ENCODE assay signal across 25 cellular contexts in genomic region chr5:7668627-7669026, GRCh38.
"Had no signal": no experiment of that assay in that cellular context is flagged by ENCODE, and none has a peak within 500 bp of the region (broad histone marks: within the 10 kb centered on the region; RNA-seq: fewer than 3 reads in every experiment).

No MANE protein-coding gene starts in this region.

- ATAC-seq: mucosa of descending colon; naive thymus-derived CD4-positive, alpha-beta T cell; natural killer cell treated with Interleukin-12 subunit alpha and Interleukin-12 subunit beta and Interleukin-15 and Interleukin-18, amount 100 ng/mL, for 72 hours; right cardiac atrium; sciatic nerve; stimulated activated naive B cell treated with anti-CD40 and anti-IgM and Interleukin-4, amounts not matched to agents 10 μg/mL and 1 μg/mL and 100 μg/mL, for 72 hours; stimulated activated naive CD8-positive, alpha-beta T cell treated with anti-CD3 and anti-CD28 coated beads, Interleukin-15, Interleukin-2, amounts not matched to agents 100 U/mL and 50 U/mL, for 24 hours; upper lobe of right lung had no signal

- H3K4me3 ChIP-seq: left ventricle myocardium inferior, lung, mucosa of descending colon, ovary, stomach, suprapubic skin, thoracic aorta, tibial artery, upper lobe of right lung had no signal

- H3K4me3 Mint-ChIP-seq: memory B cell; naive thymus-derived CD4-positive, alpha-beta T cell; natural killer cell treated with Interleukin-12 subunit alpha and Interleukin-12 subunit beta and Interleukin-15 and Interleukin-18, amount 100 ng/mL, for 72 hours; stimulated activated naive B cell treated with anti-CD40 and anti-IgM and Interleukin-4, amounts not matched to agents 10 μg/mL and 1 μg/mL and 100 μg/mL, for 72 hours had no signal

- H3K4me1 Mint-ChIP-seq: memory B cell; stimulated activated naive B cell treated with anti-CD40 and anti-IgM and Interleukin-4, amounts not matched to agents 10 μg/mL and 1 μg/mL and 100 μg/mL, for 72 hours had no signal

- H3K36me3 Mint-ChIP-seq: memory B cell; naive thymus-derived CD4-positive, alpha-beta T cell; natural killer cell treated with Interleukin-12 subunit alpha and Interleukin-12 subunit beta and Interleukin-15 and Interleukin-18, amount 100 ng/mL, for 72 hours; stimulated activated naive B cell treated with anti-CD40 and anti-IgM and Interleukin-4, amounts not matched to agents 10 μg/mL and 1 μg/mL and 100 μg/mL, for 72 hours had no signal

- H3K36me3 ChIP-seq: left ventricle myocardium inferior, ovary, stomach, suprapubic skin, thoracic aorta, tibial artery, upper lobe of right lung had no signal

- H3K27ac ChIP-seq: left ventricle myocardium inferior, ovary, stomach, suprapubic skin, thoracic aorta, tibial artery, upper lobe of right lung had no signal

- DNase-seq: hippocampal formation; left ventricle myocardium inferior; midbrain; mucosa of descending colon; naive thymus-derived CD4-positive, alpha-beta T cell; ovary; retina; right cardiac atrium; small intestine; stimulated activated CD4-positive, alpha-beta T cell treated with anti-CD3 and anti-CD28 coated beads, Interleukin-1b, Interleukin-23, amount 100 ng/mL, for 48 hours; stimulated activated CD4-positive, alpha-beta T cell treated with anti-CD3 and anti-CD28 coated beads, Interleukin-2, amount 100 ng/mL, for 48 hours; stimulated activated CD4-positive, alpha-beta T cell treated with anti-CD3 and anti-CD28 coated beads, Interleukin-4, amount 100 ng/mL, for 4 hours; stimulated activated CD8-positive, alpha-beta memory T cell treated with anti-CD3 and anti-CD28 coated beads, Interleukin-4, amount 100 ng/mL, for 48 hours; stimulated activated naive B cell treated with anti-CD40 and anti-IgM and Interleukin-4, amounts not matched to agents 10 μg/mL and 1 μg/mL and 100 μg/mL, for 72 hours; stimulated activated naive CD8-positive, alpha-beta T cell treated with anti-CD3 and anti-CD28 coated beads, Interleukin-15, Interleukin-2, amounts not matched to agents 100 U/mL and 50 U/mL, for 24 hours; stomach; tibial artery; upper lobe of right lung had no signal

- H3K9me3 ChIP-seq: left ventricle myocardium inferior, mucosa of descending colon, ovary, stomach, suprapubic skin, thoracic aorta, tibial artery, upper lobe of right lung had no signal

- H3K27ac Mint-ChIP-seq: memory B cell; naive thymus-derived CD4-positive, alpha-beta T cell; natural killer cell treated with Interleukin-12 subunit alpha and Interleukin-12 subunit beta and Interleukin-15 and Interleukin-18, amount 100 ng/mL, for 72 hours; progenitor cell of endocrine pancreas; stimulated activated naive B cell treated with anti-CD40 and anti-IgM and Interleukin-4, amounts not matched to agents 10 μg/mL and 1 μg/mL and 100 μg/mL, for 72 hours had no signal

- H3K4me1 ChIP-seq: left ventricle myocardium inferior, stomach, suprapubic skin, tibial artery, upper lobe of right lung had no signal

- H3K27me3 ChIP-seq: ovary, stomach, suprapubic skin, tibial artery, upper lobe of right lung had no signal
